Comparison of ENCODE assay signal across 15 cellular contexts in genomic region chr4:140805293-140805692, GRCh38. TPM values are rescaled to one million over a fixed set of nuclear protein-coding genes. Genes with fewer than 3 reads are reported as not detected.
DNase-seq lines count a peak whose midpoint lies in the region; ATAC-seq, FAIRE-seq and TF ChIP-seq lines count a peak whose summit lies in the region.
"Had no signal": no experiment of that assay in that cellular context is flagged by ENCODE, and none has a peak within 500 bp of the region (broad histone marks: within the 10 kb centered on the region; RNA-seq: fewer than 3 reads in every experiment).

No MANE protein-coding gene starts in this region.

- peaks cover 0 to 6% (median 0%) of the 10 kb centered on the region in 11 experiments; a peak in 3 of 22 replicates for H3K9me3 ChIP-seq in BLaER1 treated with 17β-estradiol and CSF1 and Interleukin-3, amounts not matched to agents 10 nM and 100 nM (replicated peaks in 1 of 11)
- H3K9me3 ChIP-seq in IMR-90 (ENCODE audit: control insufficient read depth, insufficient read depth, low read length) (no peaks in the 10 kb centered on the region), GM12878 (replicated peaks; ENCODE audit: control insufficient read depth, insufficient read depth, low read length) (no peaks in the 10 kb centered on the region; the same call in 2 of the 3 replicates)

- H3K9me1 ChIP-seq in IMR-90 (ENCODE audit: insufficient read depth, low read length): no peaks in the 10 kb centered on the region

- no peak for TF ChIP-seq EP300 in GM12878 (IDR thresholded peaks at IDR 0.05; ENCODE audit: borderline replicate concordance in 1 of 2, control insufficient read depth in 1 of 2, low read depth in 2 of 2, low read length in 2 of 2)

- peaks cover 71 to 100% (median 98%) of the 10 kb centered on the region in 10 experiments for H3K4me1 ChIP-seq in BLaER1 treated with 17β-estradiol and CSF1 and Interleukin-3, amounts not matched to agents 10 nM and 100 nM
- H3K4me1 ChIP-seq in IMR-90 (ENCODE audit: control insufficient read depth, insufficient read depth, low read length) (peaks cover 8% of the 10 kb centered on the region), GM12878 (ENCODE audit: control insufficient read depth, insufficient read depth, low read length) (peaks cover 53% of the 10 kb centered on the region)

- H3K4me1 Mint-ChIP-seq in neural crest cell (no peaks in the 10 kb centered on the region), immature natural killer cell (no peaks in the 10 kb centered on the region)
- H3K4me1 Mint-ChIP-seq: CD4-positive, CD25-positive, alpha-beta regulatory T cell had no signal

- H3K18ac ChIP-seq in IMR-90 (ENCODE audit: low read depth, low read length): no peak overlapping the region

- H3K4me2 ChIP-seq in BLaER1 treated with 17β-estradiol and CSF1 and Interleukin-3, amounts not matched to agents 10 nM and 100 nM: peak overlapping the region in 7 of 11 experiments; percentile 75 to 91 (median 83); a peak in 12 of 22 replicates
- H3K4me2 ChIP-seq in IMR-90 (ENCODE audit: low read depth, low read length) (no peak overlapping the region), GM12878 (ENCODE audit: control insufficient read depth, insufficient read depth) (no peak overlapping the region)

- no peak for TF ChIP-seq CTCF in IMR-90 (conservative IDR thresholded peaks at IDR 0.05; ENCODE audit: low read depth, low read length)
- no peak for TF ChIP-seq CTCF in GM12878 (IDR thresholded peaks at IDR 0.05 in 2 of 3, conservative IDR thresholded peaks at IDR 0.05 in 1 of 3; ENCODE audit: control insufficient read depth in 2 of 3, extremely low read depth in 1 of 3, insufficient read depth in 1 of 3, low read depth in 3 of 3, low read length in 3 of 3)
- TF ChIP-seq CTCF in neural crest cell (conservative IDR thresholded peaks at IDR 0.05): no peak

- no peak overlapping the region for H3K4me3 ChIP-seq in BLaER1 treated with 17β-estradiol and CSF1 and Interleukin-3, amounts not matched to agents 10 nM and 100 nM
- H3K4me3 ChIP-seq in IMR-90 (ENCODE audit: insufficient read depth, low read depth, low read length) (no peak overlapping the region), GM12878 (no peak overlapping the region)

- H3K27ac Mint-ChIP-seq in neural crest cell (ENCODE audit: unreplicated experiment): peak overlapping the region; percentile 86
- H3K27ac Mint-ChIP-seq in immature natural killer cell: no peak overlapping the region
- H3K27ac Mint-ChIP-seq: H9 had no signal

- no peaks in the 10 kb centered on the region for H3K27me3 ChIP-seq in BLaER1 treated with 17β-estradiol and CSF1 and Interleukin-3, amounts not matched to agents 10 nM and 100 nM
- H3K27me3 ChIP-seq in IMR-90 (ENCODE audit: control insufficient read depth, insufficient read depth, low read length): peaks cover 16% of the 10 kb centered on the region
- no peaks in the 10 kb centered on the region for H3K27me3 ChIP-seq in GM12878 (replicated peaks in 1 of 2; ENCODE audit: control insufficient read depth in 2 of 2, insufficient read depth in 2 of 2, low read length in 1 of 2)

- H3K56ac ChIP-seq in IMR-90 (ENCODE audit: extremely low read depth, insufficient read depth, low read length): no peak overlapping the region

- H3K36me3 ChIP-seq in BLaER1 treated with 17β-estradiol and CSF1 and Interleukin-3, amounts not matched to agents 10 nM and 100 nM: no peaks in the 10 kb centered on the region
- H3K36me3 ChIP-seq in IMR-90 (ENCODE audit: control insufficient read depth, insufficient read depth, low read length) (no peaks in the 10 kb centered on the region), GM12878 (ENCODE audit: control insufficient read depth in 2 of 2, insufficient read depth in 2 of 2, low read length in 1 of 2) (no peaks in the 10 kb centered on the region)

- FAIRE-seq in GM12878 (lab: Jason Lieb, UNC): no peak
- FAIRE-seq: A204.1, HTR-8/SVneo had no signal

- CTCF ChIA-PET in IMR-90 (lab: Yijun Ruan, JAX) (no interaction called here), GM12878 (lab: Yijun Ruan, JAX) (no interaction called here)

- BruUV-seq in IMR-90 (replicated peaks; lab: Mats Ljungman, UMichigan) (no TSS peak), GM12878 (replicated peaks; lab: Mats Ljungman, UMichigan) (no TSS peak)

- no peak overlapping the region for H3K9ac ChIP-seq in BLaER1 treated with 17β-estradiol and CSF1 and Interleukin-3, amounts not matched to agents 10 nM and 100 nM
- no peak overlapping the region for H3K9ac ChIP-seq in IMR-90 (ENCODE audit: low read depth, low read length)
- H3K9ac ChIP-seq in GM12878 (ENCODE audit: control insufficient read depth, insufficient read depth, low read length): no peak overlapping the region

- H3K27me3 Mint-ChIP-seq in neural crest cell (ENCODE audit: low read depth) (peaks cover 5% of the 10 kb centered on the region), immature natural killer cell (ENCODE audit: low read depth in 3 of 3) (peaks cover 0 to 3% (median 2%) of the 10 kb centered on the region in 3 donors)

- in situ Hi-C loops in IMR-90 (cut with MboI; ENCODE audit: low sequenced_read_pairs) (no loop called here), GM12878 (cut with MboI) (no loop called here)

- H3K14ac ChIP-seq in IMR-90 (replicated peaks; ENCODE audit: low read depth, low read length): no peak overlapping the region

- H4K91ac ChIP-seq in IMR-90 (ENCODE audit: insufficient read depth, low read depth, low read length): no peak overlapping the region

- H3K4me3 Mint-ChIP-seq in neural crest cell (no peak overlapping the region), immature natural killer cell (no peak overlapping the region)
- H3K4me3 Mint-ChIP-seq: CD4-positive, CD25-positive, alpha-beta regulatory T cell; H9 had no signal

- H3K36me3 Mint-ChIP-seq in neural crest cell (ENCODE audit: low read depth) (no peaks in the 10 kb centered on the region), immature natural killer cell (no peaks in the 10 kb centered on the region)
- H3K36me3 Mint-ChIP-seq: CD4-positive, CD25-positive, alpha-beta regulatory T cell had no signal

- DNase-seq in IMR-90: no peak
- no peak for DNase-seq in GM12878 (ENCODE audit: low read depth, low spot score)
- DNase-seq in neural crest cell (ENCODE audit: low read depth, low spot score): no peak
- no peak for DNase-seq in stimulated activated CD4-positive, alpha-beta T cell treated with anti-CD3 and anti-CD28 coated beads, Interleukin-2, amount 100 ng/mL, for 48 hours
- DNase-seq in NK-92 treated with Interleukin-12 subunit alpha and Interleukin-12 subunit beta, amount 100 ng/mL, for 24 hours (lab: John Stamatoyannopoulos, UW): no peak
- no peak for DNase-seq in immature natural killer cell
- DNase-seq: CD4-positive, CD25-positive, alpha-beta regulatory T cell; DMS53; GOT3; H9; KG1 had no signal

- no peak overlapping the region for H2AFZ ChIP-seq in IMR-90 (replicated peaks; ENCODE audit: low read length, poor library complexity)
- no peak overlapping the region for H2AFZ ChIP-seq in GM12878 (ENCODE audit: control insufficient read depth, low read depth, low read length)

- H2BK120ac ChIP-seq in IMR-90 (ENCODE audit: low read depth, low read length): no peak overlapping the region

- ATAC-seq in IMR-90 (ENCODE audit: low read depth) (no peak), GM12878 (no peak), GM19452 (IDR thresholded peaks at IDR 0.05; ENCODE audit: unreplicated experiment) (no peak)

- H2BK15ac ChIP-seq in IMR-90 (ENCODE audit: low read depth, low read length): no peak overlapping the region

- H3K79me1 ChIP-seq in IMR-90 (ENCODE audit: low read depth in 1 of 2, low read length in 2 of 2): no peaks in the 10 kb centered on the region

- no peaks in the 10 kb centered on the region for H4K20me1 ChIP-seq in BLaER1 treated with 17β-estradiol and CSF1 and Interleukin-3, amounts not matched to agents 10 nM and 100 nM
- no peaks in the 10 kb centered on the region for H4K20me1 ChIP-seq in IMR-90 (ENCODE audit: insufficient read depth, low read length)
- H4K20me1 ChIP-seq in GM12878 (ENCODE audit: control insufficient read depth, insufficient read depth): no peaks in the 10 kb centered on the region

- TF ChIP-seq RAD21 in IMR-90 (IDR thresholded peaks at IDR 0.05; ENCODE audit: low read length): no peak
- TF ChIP-seq RAD21 in GM12878 (IDR thresholded peaks at IDR 0.05; ENCODE audit: insufficient read depth, low read depth, low read length): no peak

- RAD21 ChIA-PET in GM12878 (lab: Charles Lee; ENCODE audit: unreplicated experiment): no interaction called here

- H3K9me3 Mint-ChIP-seq in neural crest cell (no peaks in the 10 kb centered on the region), immature natural killer cell (peaks cover 0 to 4% (median 0%) of the 10 kb centered on the region in 6 donors)
- H3K9me3 Mint-ChIP-seq: H9 had no signal

- H2BK5ac ChIP-seq in IMR-90 (ENCODE audit: low read depth, low read length, poor library complexity, severe bottlenecking): no peak overlapping the region

- TF ChIP-seq POLR2A in IMR-90 (IDR thresholded peaks at IDR 0.05; ENCODE audit: low read depth, low read length) (no peak), GM12878 (IDR thresholded peaks at IDR 0.05; ENCODE audit: low read depth, low read length) (no peak)

- no peak overlapping the region for H2AK5ac ChIP-seq in IMR-90 (ENCODE audit: low read depth, low read length)

- no peak overlapping the region for H3K4ac ChIP-seq in IMR-90 (ENCODE audit: low read depth, low read length)

- H4K5ac ChIP-seq in IMR-90 (ENCODE audit: low read depth, low read length): no peak overlapping the region

- no peak overlapping the region for H3K23ac ChIP-seq in IMR-90 (ENCODE audit: low read depth, low read length)

- POLR2A ChIA-PET in IMR-90 (lab: Charles Lee; ENCODE audit: unreplicated experiment) (no interaction called here), GM12878 (lab: Charles Lee) (no interaction called here)

- SMC1A ChIA-PET in GM12878 (lab: Charles Lee; ENCODE audit: uncharacterized antibody, unreplicated experiment): interaction anchor here (1.0 kb wide), 1 partner anchor 14 kb away, joined by 5 read pairs; no protein-coding TSS in a partner anchor

- H3K79me2 ChIP-seq in GM12878 (ENCODE audit: control insufficient read depth, insufficient read depth, low read length): no peaks in the 10 kb centered on the region

- dilution Hi-C loops in IMR-90 (cut with HindIII; ENCODE audit: low sequenced_read_pairs, unreplicated experiment): no loop called here

- H3K27ac ChIP-seq in BLaER1 treated with 17β-estradiol and CSF1 and Interleukin-3, amounts not matched to agents 10 nM and 100 nM: peak overlapping the region in 8 of 11 experiments; percentile 33 to 88 (median 81); a peak in 15 of 22 replicates
- no peak overlapping the region for H3K27ac ChIP-seq in IMR-90 (ENCODE audit: insufficient read depth, low read length)
- H3K27ac ChIP-seq in GM12878 (ENCODE audit: control insufficient read depth, insufficient read depth): peak overlapping the region; percentile 16

- H2BK20ac ChIP-seq in IMR-90 (ENCODE audit: low read depth, low read length): no peak overlapping the region

- H4K8ac ChIP-seq in IMR-90 (ENCODE audit: low read depth in 2 of 2, low read length in 2 of 2): no peak overlapping the region

- intact Hi-C loops in IMR-90 (cut with micrococcal nuclease) (no loop called here), GM12878 (cut with micrococcal nuclease; ENCODE audit: unreplicated experiment) (loop anchor here (5.0 kb wide), 1 partner anchor 48 kb away; the partner anchor contains the start of gene TBC1D9)

- H2AK9ac ChIP-seq in IMR-90 (replicated peaks; ENCODE audit: low read depth, low read length, poor library complexity): no peak overlapping the region

RNA-seq across cellular contexts. Expression of gene TBC1D9, which starts 49.1 kb away (rescaled TPM):
- total RNA-seq in IMR-90 (2012; rRNA removed) (15.2 and 16.9 TPM in 2 replicates), GM12878 (2014; rRNA removed) (11.5 and 14.1 TPM in 2 replicates), GM12878 (2014; rRNA removed; fragmentation: Illumina TruSeq; extraction: Trizol) (10.5 and 10.9 TPM in 2 replicates), GM12878 (2021) (12.9 and 14.9 TPM in 2 replicates), neural crest cell (15.9 and 16.1 TPM in 2 replicates)
- polyA plus RNA-seq in IMR-90 (2012; rRNA removed) (10.4 and 11.7 TPM in 2 replicates), GM12878 (2011; rRNA removed) (2.8 and 3.4 TPM in 2 replicates), GM12878 (2014; fragmentation: Illumina TruSeq; extraction: Trizol) (11.4 and 11.8 TPM in 2 replicates), GM12878 (2014; fragmentation: Nextera tagmentation; extraction: Ambion mirVana) (1 to 10 TPM in 1 of 2 experiments, under 1 TPM in 1; 0.87 to 1.4 TPM), GM12878 (2014; rRNA removed) (8.2 and 9.8 TPM in 2 replicates), GM12878 (2016; fragmentation: Nextera tagmentation; extraction: Ambion mirVana) (1 to 10 TPM; 3.4 to 4.5 TPM), immature natural killer cell (1 to 10 TPM in 1 of 3 donors, under 1 TPM in 2; 0.21 to 1.1 (median 0.22) TPM)
- 5.9 and 6.3 TPM in 2 replicates for polyA plus RNA-seq in IMR-90 (2012; cell fraction: cytosol; rRNA removed)
- polyA plus RNA-seq in IMR-90 (2012; cell fraction: nucleus; rRNA removed; ENCODE audit: low replicate concordance): 5.8 and 7.3 TPM in 2 replicates
- 35.8 and 45.4 TPM in 2 replicates for total RNA-seq in GM12878 (2013; cell fraction: nucleolus; rRNA removed)
- polyA plus RNA-seq in GM12878 (2011; ENCODE audit: low read depth): 2.3 TPM
- polyA plus RNA-seq in GM12878 (2011; cell fraction: cytosol; rRNA removed): 1.9 TPM in 2 replicates
- polyA plus RNA-seq in GM12878 (2011; cell fraction: nucleus; rRNA removed): 1.6 and 2.8 TPM in 2 replicates
- polyA plus RNA-seq in GM12878 (2012): 3.2 TPM in 2 replicates
- 6.4 and 10.8 TPM in 2 replicates for polyA minus RNA-seq in GM12878 (2011; rRNA and poly(A)+ RNA removed)
- 1.7 and 2.8 TPM in 2 replicates for polyA minus RNA-seq in GM12878 (2011; cell fraction: cytosol; rRNA and poly(A)+ RNA removed)
- polyA minus RNA-seq in GM12878 (2011; cell fraction: nucleus; rRNA and poly(A)+ RNA removed): 4.1 and 8.8 TPM in 2 replicates

Comparison
In these comparisons a context has a peak if more than half of its experiments do, and no peak if none do; other contexts are left out.
1. H3K4me2 ChIP-seq: peak in BLaER1 treated with 17β-estradiol and CSF1 and Interleukin-3, amounts not matched to agents 10 nM and 100 nM (7 of 11); none in IMR-90 (single experiment) and GM12878 (single experiment).